ENCODE assay signal across 9 cellular contexts in genomic region chr4:190021973-190022372, GRCh38. TPM values are rescaled to one million over a fixed set of nuclear protein-coding genes. Genes with fewer than 3 reads are reported as not detected.
"Had no signal": no experiment of that assay in that cellular context is flagged by ENCODE, and none has a peak within 500 bp of the region (broad histone marks: within the 10 kb centered on the region; RNA-seq: fewer than 3 reads in every experiment).

No MANE protein-coding gene starts in this region.

RNA-seq across cellular contexts. Expression of gene FRG2, which starts 5.1 kb away (rescaled TPM):
- total RNA-seq: LHCN-M2, MCF 10A, NCI-H460, OCI-LY7, PC-9, Right ventricle myocardium inferior had no signal

RNA-seq across cellular contexts. Expression of gene DBET, which starts 42.3 kb away (rescaled TPM):
- total RNA-seq: LHCN-M2, MCF 10A, OCI-LY7, PC-9, Right ventricle myocardium inferior, RPMI7951, SJCRH30, SK-MEL-5 had no signal
